ENCODE assay signal across 1 cellular context in genomic region chr5:132423443-132423898, GRCh38.
TF ChIP-seq lines count a peak whose summit lies in the region.

No MANE protein-coding gene starts in this region.

TF ChIP-seq in endothelial cell of umbilical vein, 7 proteins besides CTCF, POLR2A, EP300 and RAD21:
- TF ChIP-seq POLR2AphosphoS5 (IDR thresholded peaks at IDR 0.05; ENCODE audit: insufficient read depth, low read depth, low read length) (no peak), EZH2 (IDR thresholded peaks at IDR 0.05; ENCODE audit: borderline replicate concordance, low read depth, low read length, severe bottlenecking) (no peak), JUN (IDR thresholded peaks at IDR 0.05; ENCODE audit: borderline replicate concordance, insufficient read depth, insufficient read length, low read depth) (no peak), GATA2 (IDR thresholded peaks at IDR 0.05; ENCODE audit: insufficient read depth, insufficient read length, low read depth, low read length) (no peak), MAX (IDR thresholded peaks at IDR 0.05; ENCODE audit: insufficient read depth, insufficient read length) (no peak), MYC (IDR thresholded peaks at IDR 0.05; ENCODE audit: low read depth, low read length) (no peak), FOS (IDR thresholded peaks at IDR 0.05; ENCODE audit: borderline replicate concordance, insufficient read depth, low read length) (no peak)
